Comparison of ENCODE assay signal across 16 cellular contexts in genomic region chr15:63430766-63431451, GRCh38. TPM values are rescaled to one million over a fixed set of nuclear protein-coding genes. Genes with fewer than 3 reads are reported as not detected.
"Had no signal": no experiment of that assay in that cellular context is flagged by ENCODE, and none has a peak within 500 bp of the region (broad histone marks: within the 10 kb centered on the region; RNA-seq: fewer than 3 reads in every experiment).

No MANE protein-coding gene starts in this region.

- H3K9me3 ChIP-seq: psoas muscle, sigmoid colon, vagina had no signal

- H3K4me3 ChIP-seq: left ventricle myocardium inferior, psoas muscle, sigmoid colon, tibial nerve, vagina had no signal

- DNase-seq: activated CD4-positive, alpha-beta T cell treated with anti-CD3 and anti-CD28 coated beads, Interleukin-2, amount 10 ng/mL, durations not matched to agents 7 days and 5 days; activated CD8-positive, alpha-beta memory T cell treated with anti-CD3 and anti-CD28 coated beads, Interleukin-2, amount 50 U/mL, for 48 hours; activated gamma-delta T cell; activated T-cell treated with anti-CD3 and anti-CD28 coated beads, Interleukin-2, amount 50 U/mL, for 72 hours; erythroblast; foreskin fibroblast; hypothalamus; left ventricle myocardium inferior; psoas muscle; sigmoid colon; stimulated activated CD4-positive, alpha-beta T cell treated with anti-CD3 and anti-CD28 coated beads, Interleukin-12 subunit alpha, Interleukin-12 subunit beta, amount 100 ng/mL, for 4 hours; stimulated activated CD4-positive, alpha-beta T cell treated with anti-CD3 and anti-CD28 coated beads, Interleukin-2, amount 100 ng/mL, for 24 hours had no signal

- H3K27ac ChIP-seq: left ventricle myocardium inferior, psoas muscle, sigmoid colon, tibial nerve, vagina had no signal

- H3K27me3 ChIP-seq: sigmoid colon, tibial nerve, vagina had no signal

- H3K4me1 ChIP-seq: psoas muscle, tibial nerve had no signal

- ATAC-seq: activated naive CD4-positive, alpha-beta T cell treated with anti-CD3 and anti-CD28 coated beads, Interleukin-2, amount 50 U/mL, for 72 hours; activated T-cell treated with anti-CD3 and anti-CD28 coated beads, Interleukin-2, amount 50 U/mL, for 72 hours; psoas muscle; stimulated activated memory B cell treated with anti-CD40 and anti-IgM and Interleukin-4, amounts not matched to agents 10 μg/mL and 1 μg/mL and 100 μg/mL, for 72 hours had no signal

- H3K36me3 ChIP-seq: left ventricle myocardium inferior, sigmoid colon, tibial nerve, vagina had no signal

RNA-seq across cellular contexts. Expression of gene CA12, which starts 49.3 kb away (rescaled TPM):
- total RNA-seq: activated CD4-positive, alpha-beta T cell treated with anti-CD3 and anti-CD28 coated beads, Interleukin-2, amount 10 ng/mL, durations not matched to agents 7 days and 5 days had no signal
